ENCODE assay signal across 8 cellular contexts in the genomic region with DNA sequence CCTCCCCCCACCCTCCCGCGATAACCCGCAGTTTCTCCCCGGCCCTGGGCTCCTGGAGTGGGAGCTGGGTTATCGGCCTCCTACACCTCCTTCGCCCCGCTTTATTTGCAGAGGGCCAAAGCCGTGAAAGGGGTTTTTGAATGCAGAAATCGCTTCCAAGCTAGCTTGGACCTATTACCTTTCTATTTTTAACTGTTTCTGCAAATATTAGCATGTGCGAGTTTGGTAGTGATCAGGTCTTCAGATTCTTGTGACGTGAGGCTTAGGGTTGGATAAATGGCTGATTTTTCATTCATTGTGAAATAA. TPM values are rescaled to one million over a fixed set of nuclear protein-coding genes. Genes with fewer than 3 reads are reported as not detected.
A peak's percentile ranks its signal among the peaks of the same experiment; 100 is the strongest.
DNase-seq lines count a peak whose midpoint lies in the region; ATAC-seq and TF ChIP-seq lines count a peak whose summit lies in the region.

No MANE protein-coding gene starts in this region.

- H3K9me3 ChIP-seq in heart right ventricle (no peaks in the 10 kb centered on the region), adipocyte (ENCODE audit: control insufficient read depth, low read length) (no peaks in the 10 kb centered on the region), liver (ENCODE audit: control insufficient read depth in 4 of 4, low read length in 3 of 4) (no peaks in the 10 kb centered on the region), tibial nerve (no peaks in the 10 kb centered on the region)

- no peak for ATAC-seq in heart right ventricle
- ATAC-seq in Right ventricle myocardium superior (ENCODE audit: poor library complexity) = no peak
- ATAC-seq in HG02610 (IDR thresholded peaks at IDR 0.05; ENCODE audit: unreplicated experiment) = no peak

- H3K36me3 ChIP-seq in heart right ventricle (peaks cover 0 to 7% (median 0%) of the 10 kb centered on the region in 9 donors), adipocyte (ENCODE audit: control insufficient read depth, insufficient read depth, low read length, severe bottlenecking) (no peaks in the 10 kb centered on the region), liver (ENCODE audit: control insufficient read depth in 4 of 4, insufficient read depth in 3 of 4, low read depth in 1 of 4, low read length in 3 of 4) (no peaks in the 10 kb centered on the region), tibial nerve (no peaks in the 10 kb centered on the region)

- DNase-seq in heart right ventricle (no peak), Right ventricle myocardium superior (no peak), adipocyte (ENCODE audit: low read depth) (no peak), tibial nerve (ENCODE audit: low spot score in 2 of 2) (peak in 1 of 2 donors; percentile 12), T-helper 9 cell (no peak), ecto neural progenitor cell (ENCODE audit: low spot score) (no peak)

- no peak for TF ChIP-seq RAD21 in liver (IDR thresholded peaks at IDR 0.05)

- TF ChIP-seq EP300 in tibial nerve (IDR thresholded peaks at IDR 0.05) = no peak

- WGBS in heart right ventricle, 2 donors = 0 to 1% methylated on average over 11 of the region's 11 CpGs
- WGBS in liver = 0% methylated on average over 11 of the region's 11 CpGs
- 0 to 3% methylated on average over 6 to 11 of the region's 11 CpGs for WGBS in tibial nerve, 2 donors

- peak overlapping the region; percentile 96 for H3K9ac ChIP-seq in adipocyte (ENCODE audit: low read length)
- peak overlapping the region; percentile 61 to 75 for H3K9ac ChIP-seq in liver (ENCODE audit: low read depth in 1 of 2, low read length in 2 of 2)

- peak overlapping the region; percentile 69 to 97 (median 83) for H3K4me3 ChIP-seq in heart right ventricle
- H3K4me3 ChIP-seq in adipocyte (ENCODE audit: low read length) = peak overlapping the region; percentile 93
- peak overlapping the region; percentile 89 to 91 (median 91) for H3K4me3 ChIP-seq in liver (ENCODE audit: low read depth in 1 of 3, low read length in 3 of 3)
- H3K4me3 ChIP-seq in tibial nerve = peak overlapping the region; percentile 74 to 98 (median 83)

- H3K27ac ChIP-seq in heart right ventricle (peak overlapping the region; percentile 94 to 100 (median 98)), liver (ENCODE audit: low read depth in 1 of 2, low read length in 2 of 2) (peak overlapping the region; percentile 96 to 100), tibial nerve (peak overlapping the region; percentile 94 to 99 (median 98))

- TF ChIP-seq CTCF in heart right ventricle (IDR thresholded peaks at IDR 0.05) (no peak), liver (IDR thresholded peaks at IDR 0.05; ENCODE audit: low read depth, low read length, missing input control) (no peak), tibial nerve (IDR thresholded peaks at IDR 0.05) (no peak)

- intact Hi-C loops in heart right ventricle (cut with DNase I) (loop anchor here in 3 of 10 donors (10.0 kb wide), 2 partner anchors 72 to 248 kb away; a partner anchor contains a TSS), Right ventricle myocardium superior (cut with DNase I) (no loop called here)

- H3K27me3 ChIP-seq in heart right ventricle (peaks cover 0 to 85% (median 0%) of the 10 kb centered on the region in 7 donors), adipocyte (replicated peaks; ENCODE audit: control insufficient read depth, insufficient read depth, low read length) (no peaks in the 10 kb centered on the region), liver (ENCODE audit: control insufficient read depth in 4 of 4, insufficient read depth in 4 of 4, low read length in 3 of 4) (no peaks in the 10 kb centered on the region), tibial nerve (no peaks in the 10 kb centered on the region)

- H3K4me1 ChIP-seq in heart right ventricle (peaks cover 0 to 68% (median 33%) of the 10 kb centered on the region in 9 donors), adipocyte (ENCODE audit: control insufficient read depth, insufficient read depth, low read length) (peaks cover 42% of the 10 kb centered on the region), liver (ENCODE audit: control insufficient read depth in 4 of 4, insufficient read depth in 4 of 4, low read length in 3 of 4) (peaks cover 1 to 26% (median 19%) of the 10 kb centered on the region in 4 donors), tibial nerve (peaks cover 0 to 33% (median 5%) of the 10 kb centered on the region in 4 donors)

- no peak for TF ChIP-seq POLR2A in tibial nerve (IDR thresholded peaks at IDR 0.05)

TF ChIP-seq in liver, 16 proteins besides CTCF, POLR2A, EP300 and RAD21:
- TF ChIP-seq, protein P1, sequence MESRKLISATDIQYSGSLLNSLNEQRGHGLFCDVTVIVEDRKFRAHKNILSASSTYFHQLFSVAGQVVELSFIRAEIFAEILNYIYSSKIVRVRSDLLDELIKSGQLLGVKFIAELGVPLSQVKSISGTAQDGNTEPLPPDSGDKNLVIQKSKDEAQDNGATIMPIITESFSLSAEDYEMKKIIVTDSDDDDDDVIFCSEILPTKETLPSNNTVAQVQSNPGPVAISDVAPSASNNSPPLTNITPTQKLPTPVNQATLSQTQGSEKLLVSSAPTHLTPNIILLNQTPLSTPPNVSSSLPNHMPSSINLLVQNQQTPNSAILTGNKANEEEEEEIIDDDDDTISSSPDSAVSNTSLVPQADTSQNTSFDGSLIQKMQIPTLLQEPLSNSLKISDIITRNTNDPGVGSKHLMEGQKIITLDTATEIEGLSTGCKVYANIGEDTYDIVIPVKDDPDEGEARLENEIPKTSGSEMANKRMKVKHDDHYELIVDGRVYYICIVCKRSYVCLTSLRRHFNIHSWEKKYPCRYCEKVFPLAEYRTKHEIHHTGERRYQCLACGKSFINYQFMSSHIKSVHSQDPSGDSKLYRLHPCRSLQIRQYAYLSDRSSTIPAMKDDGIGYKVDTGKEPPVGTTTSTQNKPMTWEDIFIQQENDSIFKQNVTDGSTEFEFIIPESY (IDR thresholded peaks at IDR 0.05) = peak; percentile 18
- no peak for TF ChIP-seq HNF4G (IDR thresholded peaks at IDR 0.05)

RNA-seq across cellular contexts. Expression of a gene that starts 1.3 kb away (rescaled TPM):
- total RNA-seq in heart right ventricle (10 to 100 TPM; 55.2 to 81.3 (median 68.0) TPM), Right ventricle myocardium superior (47.3 TPM), liver (100 to 1,000 TPM; 104 to 117 TPM), tibial nerve (100 to 1,000 TPM in 1 of 4 donors, 10 to 100 TPM in 3; 83.1 to 101 (median 97.2) TPM)
- polyA plus RNA-seq in heart right ventricle (10 to 100 TPM in 1 of 2 donors, 1 to 10 TPM in 1; 9.0 to 11.3 TPM), liver (10 to 100 TPM; 13.4 to 18.0 TPM)
